1 cellular context compared by ENCODE assay signal in genomic region chr10:122176232-122176865, GRCh38.
TF ChIP-seq lines count a peak whose summit lies in the region.

No MANE protein-coding gene starts in this region.

TF ChIP-seq in HepG2, 621 proteins besides CTCF, POLR2A, EP300 and RAD21 (continued from another document):
- TF ChIP-seq, protein P1, sequence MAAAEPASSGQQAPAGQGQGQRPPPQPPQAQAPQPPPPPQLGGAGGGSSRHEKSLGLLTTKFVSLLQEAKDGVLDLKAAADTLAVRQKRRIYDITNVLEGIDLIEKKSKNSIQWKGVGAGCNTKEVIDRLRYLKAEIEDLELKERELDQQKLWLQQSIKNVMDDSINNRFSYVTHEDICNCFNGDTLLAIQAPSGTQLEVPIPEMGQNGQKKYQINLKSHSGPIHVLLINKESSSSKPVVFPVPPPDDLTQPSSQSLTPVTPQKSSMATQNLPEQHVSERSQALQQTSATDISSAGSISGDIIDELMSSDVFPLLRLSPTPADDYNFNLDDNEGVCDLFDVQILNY (CRISPR knock-in tag; conservative IDR thresholded peaks at IDR 0.05) = no peak
- no peak for TF ChIP-seq GATA4 (IDR thresholded peaks at IDR 0.05; ENCODE audit: borderline replicate concordance, low read depth)
- TF ChIP-seq, protein P2, sequence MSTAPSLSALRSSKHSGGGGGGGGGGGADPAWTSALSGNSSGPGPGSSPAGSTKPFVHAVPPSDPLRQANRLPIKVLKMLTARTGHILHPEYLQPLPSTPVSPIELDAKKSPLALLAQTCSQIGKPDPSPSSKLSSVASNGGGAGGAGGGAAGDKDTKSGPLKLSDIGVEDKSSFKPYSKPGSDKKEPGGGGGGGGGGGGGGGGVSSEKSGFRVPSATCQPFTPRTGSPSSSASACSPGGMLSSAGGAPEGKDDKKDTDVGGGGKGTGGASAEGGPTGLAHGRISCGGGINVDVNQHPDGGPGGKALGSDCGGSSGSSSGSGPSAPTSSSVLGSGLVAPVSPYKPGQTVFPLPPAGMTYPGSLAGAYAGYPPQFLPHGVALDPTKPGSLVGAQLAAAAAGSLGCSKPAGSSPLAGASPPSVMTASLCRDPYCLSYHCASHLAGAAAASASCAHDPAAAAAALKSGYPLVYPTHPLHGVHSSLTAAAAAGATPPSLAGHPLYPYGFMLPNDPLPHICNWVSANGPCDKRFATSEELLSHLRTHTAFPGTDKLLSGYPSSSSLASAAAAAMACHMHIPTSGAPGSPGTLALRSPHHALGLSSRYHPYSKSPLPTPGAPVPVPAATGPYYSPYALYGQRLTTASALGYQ (CRISPR knock-in tag; IDR thresholded peaks at IDR 0.05) = 0 out of 2 replicates have a peak, but pooled peaks have one; percentile 46
- no peak for TF ChIP-seq HHEX (CRISPR knock-in tag; IDR thresholded peaks at IDR 0.05)
- no peak for TF ChIP-seq ZNF232 (CRISPR knock-in tag; IDR thresholded peaks at IDR 0.05; ENCODE audit: borderline replicate concordance)
- TF ChIP-seq CHCHD3 (CRISPR knock-in tag; IDR thresholded peaks at IDR 0.05) = no peak
- TF ChIP-seq MEIS1 (CRISPR knock-in tag; IDR thresholded peaks at IDR 0.05; ENCODE audit: borderline replicate concordance) = no peak
- TF ChIP-seq LCORL (IDR thresholded peaks at IDR 0.05) = peak; percentile 65
- peak; percentile 90 for TF ChIP-seq LCORL (CRISPR knock-in tag; IDR thresholded peaks at IDR 0.05)
- no peak for TF ChIP-seq RBFOX2 (IDR thresholded peaks at IDR 0.05; ENCODE audit: low read depth, low read length)
- 0 out of 2 replicates have a peak, but pooled peaks have one; percentile 23 for TF ChIP-seq FOXO1 (CRISPR knock-in tag; IDR thresholded peaks at IDR 0.05)
- TF ChIP-seq, protein P3, sequence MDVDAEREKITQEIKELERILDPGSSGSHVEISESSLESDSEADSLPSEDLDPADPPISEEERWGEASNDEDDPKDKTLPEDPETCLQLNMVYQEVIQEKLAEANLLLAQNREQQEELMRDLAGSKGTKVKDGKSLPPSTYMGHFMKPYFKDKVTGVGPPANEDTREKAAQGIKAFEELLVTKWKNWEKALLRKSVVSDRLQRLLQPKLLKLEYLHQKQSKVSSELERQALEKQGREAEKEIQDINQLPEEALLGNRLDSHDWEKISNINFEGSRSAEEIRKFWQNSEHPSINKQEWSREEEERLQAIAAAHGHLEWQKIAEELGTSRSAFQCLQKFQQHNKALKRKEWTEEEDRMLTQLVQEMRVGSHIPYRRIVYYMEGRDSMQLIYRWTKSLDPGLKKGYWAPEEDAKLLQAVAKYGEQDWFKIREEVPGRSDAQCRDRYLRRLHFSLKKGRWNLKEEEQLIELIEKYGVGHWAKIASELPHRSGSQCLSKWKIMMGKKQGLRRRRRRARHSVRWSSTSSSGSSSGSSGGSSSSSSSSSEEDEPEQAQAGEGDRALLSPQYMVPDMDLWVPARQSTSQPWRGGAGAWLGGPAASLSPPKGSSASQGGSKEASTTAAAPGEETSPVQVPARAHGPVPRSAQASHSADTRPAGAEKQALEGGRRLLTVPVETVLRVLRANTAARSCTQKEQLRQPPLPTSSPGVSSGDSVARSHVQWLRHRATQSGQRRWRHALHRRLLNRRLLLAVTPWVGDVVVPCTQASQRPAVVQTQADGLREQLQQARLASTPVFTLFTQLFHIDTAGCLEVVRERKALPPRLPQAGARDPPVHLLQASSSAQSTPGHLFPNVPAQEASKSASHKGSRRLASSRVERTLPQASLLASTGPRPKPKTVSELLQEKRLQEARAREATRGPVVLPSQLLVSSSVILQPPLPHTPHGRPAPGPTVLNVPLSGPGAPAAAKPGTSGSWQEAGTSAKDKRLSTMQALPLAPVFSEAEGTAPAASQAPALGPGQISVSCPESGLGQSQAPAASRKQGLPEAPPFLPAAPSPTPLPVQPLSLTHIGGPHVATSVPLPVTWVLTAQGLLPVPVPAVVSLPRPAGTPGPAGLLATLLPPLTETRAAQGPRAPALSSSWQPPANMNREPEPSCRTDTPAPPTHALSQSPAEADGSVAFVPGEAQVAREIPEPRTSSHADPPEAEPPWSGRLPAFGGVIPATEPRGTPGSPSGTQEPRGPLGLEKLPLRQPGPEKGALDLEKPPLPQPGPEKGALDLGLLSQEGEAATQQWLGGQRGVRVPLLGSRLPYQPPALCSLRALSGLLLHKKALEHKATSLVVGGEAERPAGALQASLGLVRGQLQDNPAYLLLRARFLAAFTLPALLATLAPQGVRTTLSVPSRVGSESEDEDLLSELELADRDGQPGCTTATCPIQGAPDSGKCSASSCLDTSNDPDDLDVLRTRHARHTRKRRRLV (CRISPR knock-in tag; IDR thresholded peaks at IDR 0.05) = no peak
- TF ChIP-seq ZSCAN31 (CRISPR knock-in tag; IDR thresholded peaks at IDR 0.05; ENCODE audit: low read depth) = no peak
- TF ChIP-seq DBP (CRISPR knock-in tag; IDR thresholded peaks at IDR 0.05; ENCODE audit: not compliant biosample characterization) = no peak
- TF ChIP-seq ELK4 (CRISPR knock-in tag; IDR thresholded peaks at IDR 0.05; ENCODE audit: borderline replicate concordance) = no peak
- TF ChIP-seq, protein P4, sequence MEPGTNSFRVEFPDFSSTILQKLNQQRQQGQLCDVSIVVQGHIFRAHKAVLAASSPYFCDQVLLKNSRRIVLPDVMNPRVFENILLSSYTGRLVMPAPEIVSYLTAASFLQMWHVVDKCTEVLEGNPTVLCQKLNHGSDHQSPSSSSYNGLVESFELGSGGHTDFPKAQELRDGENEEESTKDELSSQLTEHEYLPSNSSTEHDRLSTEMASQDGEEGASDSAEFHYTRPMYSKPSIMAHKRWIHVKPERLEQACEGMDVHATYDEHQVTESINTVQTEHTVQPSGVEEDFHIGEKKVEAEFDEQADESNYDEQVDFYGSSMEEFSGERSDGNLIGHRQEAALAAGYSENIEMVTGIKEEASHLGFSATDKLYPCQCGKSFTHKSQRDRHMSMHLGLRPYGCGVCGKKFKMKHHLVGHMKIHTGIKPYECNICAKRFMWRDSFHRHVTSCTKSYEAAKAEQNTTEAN (CRISPR knock-in tag; conservative IDR thresholded peaks at IDR 0.05) = no peak
- no peak for TF ChIP-seq MEIS2 (CRISPR knock-in tag; IDR thresholded peaks at IDR 0.05)
- no peak for TF ChIP-seq MYNN (CRISPR knock-in tag; IDR thresholded peaks at IDR 0.05; ENCODE audit: low read depth)
- no peak for TF ChIP-seq ZNF292 (CRISPR knock-in tag; IDR thresholded peaks at IDR 0.05; ENCODE audit: borderline replicate concordance, low read depth)
- TF ChIP-seq GRHL1 (CRISPR knock-in tag; conservative IDR thresholded peaks at IDR 0.05) = no peak
- no peak for TF ChIP-seq HMGA1 (CRISPR knock-in tag; conservative IDR thresholded peaks at IDR 0.05)
- TF ChIP-seq, protein P5, sequence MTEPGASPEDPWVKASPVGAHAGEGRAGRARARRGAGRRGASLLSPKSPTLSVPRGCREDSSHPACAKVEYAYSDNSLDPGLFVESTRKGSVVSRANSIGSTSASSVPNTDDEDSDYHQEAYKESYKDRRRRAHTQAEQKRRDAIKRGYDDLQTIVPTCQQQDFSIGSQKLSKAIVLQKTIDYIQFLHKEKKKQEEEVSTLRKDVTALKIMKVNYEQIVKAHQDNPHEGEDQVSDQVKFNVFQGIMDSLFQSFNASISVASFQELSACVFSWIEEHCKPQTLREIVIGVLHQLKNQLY (CRISPR knock-in tag; IDR thresholded peaks at IDR 0.05) = no peak
- no peak for TF ChIP-seq NR2C2 (CRISPR knock-in tag; IDR thresholded peaks at IDR 0.05; ENCODE audit: borderline replicate concordance)
- no peak for TF ChIP-seq ZUFSP (CRISPR knock-in tag; IDR thresholded peaks at IDR 0.05; ENCODE audit: borderline replicate concordance)
- TF ChIP-seq ZNF317 (CRISPR knock-in tag; IDR thresholded peaks at IDR 0.05) = 0 out of 2 replicates have a peak, but pooled peaks have one; percentile 18
- no peak for TF ChIP-seq ZSCAN22 (CRISPR knock-in tag; IDR thresholded peaks at IDR 0.05)
- TF ChIP-seq ATF1 (CRISPR knock-in tag; IDR thresholded peaks at IDR 0.05) = 0 out of 2 replicates have a peak, but pooled peaks have one; percentile 26
- TF ChIP-seq SOX5 (CRISPR knock-in tag; IDR thresholded peaks at IDR 0.05; ENCODE audit: borderline replicate concordance) = peak; percentile 76
- TF ChIP-seq ZNF18 (CRISPR knock-in tag; IDR thresholded peaks at IDR 0.05; ENCODE audit: insufficient replicate concordance) = no peak
- TF ChIP-seq PHF21A (CRISPR knock-in tag; IDR thresholded peaks at IDR 0.05) = peak; percentile 62
- no peak for TF ChIP-seq ZSCAN5A (CRISPR knock-in tag; IDR thresholded peaks at IDR 0.05; ENCODE audit: borderline replicate concordance)
- TF ChIP-seq ZNF446 (CRISPR knock-in tag; IDR thresholded peaks at IDR 0.05) = no peak
- TF ChIP-seq ZNF577 (CRISPR knock-in tag; IDR thresholded peaks at IDR 0.05; ENCODE audit: borderline replicate concordance, low read depth) = no peak
TF ChIP-seq in HepG2: peak in this region for 78.
